Comparison of ENCODE assay signal across 13 cellular contexts in the genomic region with DNA sequence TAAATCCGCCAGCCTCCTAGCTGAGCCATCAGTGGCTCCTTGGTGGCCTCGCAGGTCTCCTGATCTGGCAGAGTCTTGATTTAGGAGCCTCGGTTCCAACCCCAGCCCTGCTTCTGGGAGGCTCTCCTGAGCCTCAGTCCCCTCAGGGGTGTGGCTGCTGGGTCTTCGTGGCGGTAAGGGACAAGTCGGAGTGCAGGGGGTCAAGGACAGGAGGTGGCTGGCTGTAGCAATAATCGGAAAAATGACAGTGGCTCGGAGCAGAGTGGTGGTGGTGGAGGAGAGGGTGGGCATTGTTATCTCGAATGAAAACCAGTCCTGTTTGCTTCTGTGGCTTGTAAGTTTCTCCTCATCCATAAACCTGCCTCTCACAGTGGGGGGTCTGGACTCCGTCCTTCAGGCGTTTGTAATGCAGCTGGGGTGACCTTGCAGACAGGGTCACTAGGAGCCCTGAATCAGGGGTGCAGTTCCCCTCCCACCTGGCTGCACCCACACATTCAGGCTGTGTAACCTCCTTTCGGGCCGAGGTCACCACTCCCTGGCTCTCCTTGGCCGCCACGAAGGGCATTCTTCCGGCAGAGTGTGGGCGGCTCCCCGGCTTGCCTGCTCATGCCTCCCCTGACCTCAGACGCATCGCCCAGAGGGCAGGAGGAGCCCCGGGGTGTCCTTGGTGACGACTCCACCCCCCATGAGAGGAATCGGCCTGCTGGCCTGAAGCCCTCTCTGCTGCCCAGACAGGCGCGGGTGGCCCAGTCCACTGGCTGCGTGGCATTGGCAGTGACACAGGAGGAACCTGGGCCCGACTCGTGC. TPM values are rescaled to one million over a fixed set of nuclear protein-coding genes. Genes with fewer than 3 reads are reported as not detected.
DNase-seq lines count a peak whose midpoint lies in the region; ATAC-seq and TF ChIP-seq lines count a peak whose summit lies in the region.
"Had no signal": no experiment of that assay in that cellular context is flagged by ENCODE, and none has a peak within 500 bp of the region (broad histone marks: within the 10 kb centered on the region; RNA-seq: fewer than 3 reads in every experiment).

No MANE protein-coding gene starts in this region.

- H3K27me3 ChIP-seq in mammary epithelial cell (ENCODE audit: insufficient read depth, low read length), result no peaks in the 10 kb centered on the region
- no peaks in the 10 kb centered on the region for H3K27me3 ChIP-seq in upper lobe of left lung
- no peaks in the 10 kb centered on the region for H3K27me3 ChIP-seq in effector memory CD4-positive, alpha-beta T cell (replicated peaks; ENCODE audit: control insufficient read depth, insufficient read depth, low read length, poor library complexity, severe bottlenecking)

- no peaks in the 10 kb centered on the region for H3K9me3 ChIP-seq in mammary epithelial cell (replicated peaks; ENCODE audit: insufficient read depth, low read length)
- H3K9me3 ChIP-seq in upper lobe of left lung, result no peaks in the 10 kb centered on the region
- no peaks in the 10 kb centered on the region for H3K9me3 ChIP-seq in effector memory CD4-positive, alpha-beta T cell (ENCODE audit: control insufficient read depth, low read length)

- peak; percentile 10 for ATAC-seq in HG03175 (IDR thresholded peaks at IDR 0.05; ENCODE audit: unreplicated experiment)
- peak; percentile 13 to 56 for ATAC-seq in upper lobe of left lung (ENCODE audit: low FRiP score in 2 of 2)
- ATAC-seq: naive thymus-derived CD8-positive, alpha-beta T cell had no signal

- peak overlapping the region; percentile 74 for H3K4me2 ChIP-seq in mammary epithelial cell (ENCODE audit: insufficient read depth, low read depth, low read length)

- DNase-seq in mammary epithelial cell (peak; percentile 77), kidney tubule cell (ENCODE audit: low spot score) (peak; percentile 65), upper lobe of left lung (peak in 1 of 2 donors; percentile 82), dedifferentiated amniotic fluid mesenchymal stem cell (ENCODE audit: extremely low spot score) (no peak)
- DNase-seq in stimulated activated naive CD4-positive, alpha-beta T cell treated with Interleukin-2 at 50 U/mL for 16 hours (lab: John Stamatoyannopoulos, UW), result no peak
- DNase-seq in effector memory CD4-positive, alpha-beta T cell, result no peak
- DNase-seq: DMS153, hippocampal formation, KBM-7, NCI-H226, SHP77 treated with DMSO at 0.1 percent for 48 hours had no signal

- no peak overlapping the region for H3K4me3 ChIP-seq in mammary epithelial cell (replicated peaks in 1 of 3; ENCODE audit: insufficient read depth in 1 of 3, low read depth in 2 of 3, low read length in 3 of 3)
- H3K4me3 ChIP-seq in upper lobe of left lung, result no peak overlapping the region
- H3K4me3 ChIP-seq in effector memory CD4-positive, alpha-beta T cell (ENCODE audit: insufficient read depth, low read depth, low read length, poor library complexity, severe bottlenecking), result no peak overlapping the region

- H2AFZ ChIP-seq in mammary epithelial cell (ENCODE audit: low read depth, low read length), result peak overlapping the region; percentile 71

- no peak for TF ChIP-seq POLR2A in upper lobe of left lung (IDR thresholded peaks at IDR 0.05)

- no TSS peak for BruUV-seq in mammary epithelial cell (replicated peaks; lab: Mats Ljungman, UMichigan)

- 11% methylated on average over 23 of the region's 28 CpGs for WGBS in mammary epithelial cell (ENCODE audit: low coverage, missing lambda C conversion rate)
- WGBS in upper lobe of left lung, 2 donors, result 85 to 87% methylated on average over 12 to 25 of the region's 28 CpGs

- no peak for TF ChIP-seq EP300 in upper lobe of left lung (IDR thresholded peaks at IDR 0.05)

- H3K27ac ChIP-seq in mammary epithelial cell (ENCODE audit: insufficient read depth, low read depth, low read length), result peak overlapping the region; percentile 43
- no peak overlapping the region for H3K27ac ChIP-seq in upper lobe of left lung
- H3K27ac ChIP-seq in effector memory CD4-positive, alpha-beta T cell (ENCODE audit: insufficient read depth, low read length, poor library complexity, severe bottlenecking), result no peak overlapping the region

- intact Hi-C loops in mammary epithelial cell (cut with micrococcal nuclease), result loop anchor here (5.0 kb wide), 1 partner anchor 228 kb away; a partner anchor contains a TSS

- CTCF ChIA-PET in mammary epithelial cell (lab: Charles Lee; ENCODE audit: low non-redundant PET), result no interaction called here

- peak overlapping the region; percentile 18 for H3K9ac ChIP-seq in mammary epithelial cell (ENCODE audit: insufficient read depth, low read length)

- peaks cover 80% of the 10 kb centered on the region for H3K79me2 ChIP-seq in mammary epithelial cell (ENCODE audit: insufficient read depth, low read length)

- no peak for TF ChIP-seq CTCF in mammary epithelial cell (conservative IDR thresholded peaks at IDR 0.05 in 1 of 2, IDR thresholded peaks at IDR 0.05 in 1 of 2; ENCODE audit: extremely low read depth in 1 of 2, insufficient read depth in 1 of 2, low read depth in 1 of 2, low read length in 2 of 2)
- no peak for TF ChIP-seq CTCF in upper lobe of left lung (IDR thresholded peaks at IDR 0.05)

- H3K4me1 ChIP-seq in mammary epithelial cell (ENCODE audit: insufficient read depth, low read length) (peaks cover 49% of the 10 kb centered on the region), upper lobe of left lung (peaks cover 0 to 13% (median 4%) of the 10 kb centered on the region in 4 donors)
- H3K4me1 ChIP-seq in effector memory CD4-positive, alpha-beta T cell (ENCODE audit: control insufficient read depth, insufficient read depth, low read length, poor library complexity, severe bottlenecking), result no peaks in the 10 kb centered on the region

- no peaks in the 10 kb centered on the region for H4K20me1 ChIP-seq in mammary epithelial cell (ENCODE audit: insufficient read depth, low read length)

- H3K36me3 ChIP-seq in mammary epithelial cell (ENCODE audit: insufficient read depth, low read length) (no peaks in the 10 kb centered on the region), upper lobe of left lung (no peaks in the 10 kb centered on the region)
- no peaks in the 10 kb centered on the region for H3K36me3 ChIP-seq in effector memory CD4-positive, alpha-beta T cell (ENCODE audit: control insufficient read depth, insufficient read depth, low read length)

- dilution Hi-C loops in mammary epithelial cell (cut with HindIII; ENCODE audit: low sequenced_read_pairs), result no loop called here

- in situ Hi-C loops in mammary epithelial cell (cut with MboI; ENCODE audit: low sequenced_read_pairs in 2 of 2), result no loop called here

RNA-seq across cellular contexts. Expression of a gene that starts 8.1 kb away (rescaled TPM):
- total RNA-seq in mammary epithelial cell (10 to 100 TPM; 15.8 to 27.7 TPM), upper lobe of left lung (10 to 100 TPM in 4 of 6 donors, 1 to 10 TPM in 2; 4.9 to 14.6 (median 12.7) TPM)
- 17.4 TPM for polyA plus RNA-seq in mammary epithelial cell
- 15.9 TPM for polyA minus RNA-seq in mammary epithelial cell

RNA-seq across cellular contexts. Expression of a gene that starts 48.7 kb away (rescaled TPM):
- total RNA-seq in mammary epithelial cell (10 to 100 TPM; 17.7 to 53.6 TPM), upper lobe of left lung (100 to 1,000 TPM in 1 of 6 donors, 10 to 100 TPM in 5; 30.4 to 167 (median 55.0) TPM)
- 14.3 TPM for polyA plus RNA-seq in mammary epithelial cell
- 50.3 TPM for polyA minus RNA-seq in mammary epithelial cell

Comparison
In these comparisons a context has a peak if more than half of its experiments do, and no peak if none do; other contexts are left out.
1. DNase-seq: peak in mammary epithelial cell (single experiment) and kidney tubule cell (single experiment); none in stimulated activated naive CD4-positive, alpha-beta T cell treated with Interleukin-2 at 50 U/mL for 16 hours (single experiment), dedifferentiated amniotic fluid mesenchymal stem cell (single experiment) and effector memory CD4-positive, alpha-beta T cell (0 of 3).